In the genomic region with DNA sequence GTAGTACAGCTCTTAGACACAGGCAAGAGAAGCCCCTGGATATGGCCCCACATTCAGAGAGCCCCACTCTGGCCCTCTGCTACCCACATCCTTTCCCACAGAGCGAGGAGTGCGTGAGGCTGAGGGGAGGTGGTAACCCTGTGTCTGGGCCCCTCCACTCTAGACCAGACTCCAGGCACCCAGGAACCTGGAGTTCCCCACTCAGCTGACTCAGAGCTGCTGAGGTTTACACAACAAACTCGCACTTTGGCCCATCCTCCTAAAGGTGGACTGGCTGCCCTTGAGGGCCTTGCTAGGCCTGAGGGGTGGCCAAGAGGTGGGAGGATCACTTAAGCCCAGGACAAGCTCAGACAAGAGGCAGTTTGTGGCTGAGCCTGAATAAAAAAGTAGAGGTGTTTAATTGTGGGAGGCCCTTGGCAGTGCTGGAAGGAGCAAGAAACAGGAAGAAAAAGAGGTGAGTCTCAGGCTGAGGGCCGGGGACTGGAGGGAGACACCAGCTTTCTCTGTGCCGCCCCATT, we compare ENCODE assay signal across 8 cellular contexts. TPM values are rescaled to one million over a fixed set of nuclear protein-coding genes. Genes with fewer than 3 reads are reported as not detected.
DNase-seq lines count a peak whose midpoint lies in the region; ATAC-seq and TF ChIP-seq lines count a peak whose summit lies in the region.

No MANE protein-coding gene starts in this region.

- H3K4me3 ChIP-seq in Caco-2 (ENCODE audit: low read depth, low read length): no peak overlapping the region

- peaks cover 26% of the 10 kb centered on the region for H3K4me1 ChIP-seq in Caco-2

- H3K27me3 ChIP-seq in Caco-2 (replicated peaks; ENCODE audit: control insufficient read depth, insufficient read depth, low read length): no peaks in the 10 kb centered on the region

- peak; percentile 72 to 85 for DNase-seq in Caco-2
- DNase-seq in activated naive CD8-positive, alpha-beta T cell treated with anti-CD3 and anti-CD28 coated beads for 36 hours: peak; percentile 75
- peak; percentile 13 for DNase-seq in stimulated activated CD4-positive, alpha-beta T cell treated with anti-CD3 and anti-CD28 coated beads, Interleukin-12 subunit alpha, Interleukin-12 subunit beta, amount 100 ng/mL, for 4 hours
- DNase-seq in NCI-H748 treated with DMSO at 0.1 percent for 48 hours (lab: John Stamatoyannopoulos, UW): no peak
- no peak for DNase-seq in NCI-H82 treated with DMSO at 0.1 percent for 48 hours (lab: John Stamatoyannopoulos, UW; ENCODE audit: unreplicated experiment)
- no peak for DNase-seq in glutamatergic neuron

- peaks cover 21% of the 10 kb centered on the region for H3K4me1 Mint-ChIP-seq in Caco-2 (ENCODE audit: low read depth, unreplicated experiment)
- H3K4me1 Mint-ChIP-seq in activated naive CD8-positive, alpha-beta T cell treated with anti-CD3 and anti-CD28 coated beads for 36 hours: peaks cover 42% of the 10 kb centered on the region
- H3K4me1 Mint-ChIP-seq in glutamatergic neuron (ENCODE audit: low read depth, unreplicated experiment): peaks cover 4% of the 10 kb centered on the region

- POLR2A ChIA-PET in Caco-2 (lab: Charles Lee): interaction anchor here (0.6 kb wide), 1 partner anchor 182 kb away, joined by 3 read pairs; no protein-coding TSS in a partner anchor

- no peaks in the 10 kb centered on the region for H3K36me3 ChIP-seq in Caco-2 (ENCODE audit: control insufficient read depth, insufficient read depth, low read length)

- ATAC-seq in GM19452 (IDR thresholded peaks at IDR 0.05; ENCODE audit: unreplicated experiment): peak; percentile 87
- peak; percentile 78 for ATAC-seq in HG03520 (IDR thresholded peaks at IDR 0.05; ENCODE audit: unreplicated experiment)

- H3K27me3 Mint-ChIP-seq in Caco-2 (ENCODE audit: insufficient read depth, unreplicated experiment) (no peaks in the 10 kb centered on the region), glutamatergic neuron (ENCODE audit: unreplicated experiment) (no peaks in the 10 kb centered on the region)
- H3K27me3 Mint-ChIP-seq in activated naive CD8-positive, alpha-beta T cell treated with anti-CD3 and anti-CD28 coated beads for 36 hours: no peaks in the 10 kb centered on the region

- H3K27ac Mint-ChIP-seq in Caco-2 (ENCODE audit: unreplicated experiment) (peak overlapping the region; percentile 69), glutamatergic neuron (ENCODE audit: unreplicated experiment) (no peak overlapping the region)
- H3K27ac Mint-ChIP-seq in activated naive CD8-positive, alpha-beta T cell treated with anti-CD3 and anti-CD28 coated beads for 36 hours: peak overlapping the region; percentile 87

- H3K4me3 Mint-ChIP-seq in Caco-2 (ENCODE audit: unreplicated experiment): peak overlapping the region; percentile 49
- peak overlapping the region; percentile 49 for H3K4me3 Mint-ChIP-seq in activated naive CD8-positive, alpha-beta T cell treated with anti-CD3 and anti-CD28 coated beads for 36 hours
- no peak overlapping the region for H3K4me3 Mint-ChIP-seq in glutamatergic neuron (ENCODE audit: unreplicated experiment)

- no peaks in the 10 kb centered on the region for H3K9me3 ChIP-seq in Caco-2

- no TSS peak for BruUV-seq in Caco-2 (replicated peaks; lab: Mats Ljungman, UMichigan)

- H3K9me3 Mint-ChIP-seq in Caco-2 (ENCODE audit: unreplicated experiment) (no peaks in the 10 kb centered on the region), glutamatergic neuron (ENCODE audit: unreplicated experiment) (no peaks in the 10 kb centered on the region)
- no peaks in the 10 kb centered on the region for H3K9me3 Mint-ChIP-seq in activated naive CD8-positive, alpha-beta T cell treated with anti-CD3 and anti-CD28 coated beads for 36 hours

- TF ChIP-seq CTCF in Caco-2 (IDR thresholded peaks at IDR 0.05; ENCODE audit: insufficient read depth in 1 of 2, low read depth in 1 of 2, low read length in 1 of 2, severe bottlenecking in 1 of 2, unreplicated experiment in 1 of 2): no peak
- TF ChIP-seq CTCF in glutamatergic neuron (IDR thresholded peaks at IDR 0.05; ENCODE audit: partially characterized antibody, unreplicated experiment): no peak

- CTCF ChIA-PET in Caco-2 (lab: Charles Lee): interaction anchor here (1.1 to 1.6 kb wide), 3 partner anchors 23 to 163 kb away, joined by 4 to 5 read pairs (median 5); no protein-coding TSS in a partner anchor

- intact Hi-C loops in Caco-2 (cut with micrococcal nuclease; ENCODE audit: unreplicated experiment): no loop called here

- H3K36me3 Mint-ChIP-seq in Caco-2 (ENCODE audit: insufficient read depth, unreplicated experiment): no peaks in the 10 kb centered on the region
- H3K36me3 Mint-ChIP-seq in activated naive CD8-positive, alpha-beta T cell treated with anti-CD3 and anti-CD28 coated beads for 36 hours: peaks cover 21% of the 10 kb centered on the region
- no peaks in the 10 kb centered on the region for H3K36me3 Mint-ChIP-seq in glutamatergic neuron (ENCODE audit: unreplicated experiment)

RNA-seq across cellular contexts. Expression of gene MR1, which starts 10.7 kb away (rescaled TPM):
- total RNA-seq in Caco-2 (2022) (2.4 and 2.5 TPM in 2 replicates), glutamatergic neuron (ENCODE audit: unreplicated experiment) (not detected)
- total RNA-seq in activated naive CD8-positive, alpha-beta T cell treated with anti-CD3 and anti-CD28 coated beads for 36 hours: 10 to 100 TPM; 14.5 to 15.5 TPM

RNA-seq across cellular contexts. Expression of gene STX6, which starts 21.8 kb away (rescaled TPM):
- total RNA-seq in Caco-2 (2022) (20.5 TPM in 2 replicates), glutamatergic neuron (ENCODE audit: unreplicated experiment) (46.6 TPM)
- total RNA-seq in activated naive CD8-positive, alpha-beta T cell treated with anti-CD3 and anti-CD28 coated beads for 36 hours: 10 to 100 TPM; 22.0 to 22.1 TPM

RNA-seq across cellular contexts. Expression of gene IER5, which starts 44.0 kb away (rescaled TPM):
- 8.6 and 9.4 TPM in 2 replicates for total RNA-seq in Caco-2 (2022)
- 10 to 100 TPM; 29.7 to 30.3 TPM for total RNA-seq in activated naive CD8-positive, alpha-beta T cell treated with anti-CD3 and anti-CD28 coated beads for 36 hours
- 8.8 TPM for total RNA-seq in glutamatergic neuron (ENCODE audit: unreplicated experiment)

Comparison
In these comparisons a context has a peak if more than half of its experiments do, and no peak if none do; other contexts are left out.
1. DNase-seq: peak in Caco-2 (2 of 2), activated naive CD8-positive, alpha-beta T cell treated with anti-CD3 and anti-CD28 coated beads for 36 hours (single experiment) and stimulated activated CD4-positive, alpha-beta T cell treated with anti-CD3 and anti-CD28 coated beads, Interleukin-12 subunit alpha, Interleukin-12 subunit beta, amount 100 ng/mL, for 4 hours (single experiment); none in NCI-H748 treated with DMSO at 0.1 percent for 48 hours (single experiment), NCI-H82 treated with DMSO at 0.1 percent for 48 hours (single experiment) and glutamatergic neuron (single experiment).